Comparison of ENCODE assay signal across 1 cellular context in the genomic region with DNA sequence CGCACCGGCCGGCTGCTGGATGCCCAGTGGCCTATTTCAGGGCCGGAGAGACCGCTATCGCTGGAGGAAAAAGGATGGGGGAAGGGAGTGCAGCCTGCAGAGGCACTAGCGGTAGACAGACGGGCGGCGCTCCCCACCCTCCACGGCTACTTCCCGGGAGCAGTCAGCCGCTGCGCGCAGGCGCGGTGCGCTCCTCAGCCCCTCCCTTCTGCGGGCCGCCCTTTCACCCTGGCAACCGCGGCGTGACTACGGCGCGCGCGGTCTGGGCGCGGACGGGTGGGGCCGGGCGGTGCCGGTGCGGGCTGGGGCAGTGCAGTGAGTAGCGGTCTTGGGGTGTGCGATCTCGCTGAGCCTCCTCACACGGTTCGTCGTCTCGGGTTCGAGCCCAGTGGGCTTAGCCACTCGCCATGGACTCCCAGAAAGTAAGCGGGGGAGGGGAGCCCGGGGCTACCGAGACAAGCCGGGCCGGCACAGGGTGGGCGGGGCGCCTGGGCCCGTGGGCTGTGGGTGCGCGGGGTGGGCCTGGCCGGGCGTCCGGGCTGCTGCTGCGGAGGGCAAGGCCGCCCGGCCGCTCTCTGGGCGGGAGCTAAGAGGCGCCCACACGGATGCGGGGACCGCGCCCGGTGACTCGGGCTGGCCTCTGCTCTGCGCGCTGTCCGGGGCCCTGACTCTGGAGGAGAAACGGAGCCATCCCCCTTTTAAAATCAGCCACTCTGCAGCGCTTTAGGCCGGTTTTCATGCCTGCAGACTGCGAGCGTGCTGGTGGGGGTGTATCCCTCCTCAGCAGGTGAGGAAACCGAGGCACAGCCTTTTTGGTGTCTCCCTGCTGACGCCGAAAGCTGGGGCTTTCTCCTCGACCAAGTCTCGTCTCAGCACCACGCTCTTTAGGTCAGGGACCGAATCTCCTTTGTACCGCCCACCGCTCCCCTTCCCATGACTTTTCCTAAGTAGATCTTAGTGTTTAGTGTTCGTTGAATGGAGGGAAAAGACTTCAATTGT.
TF ChIP-seq lines count a peak whose summit lies in the region.

A gene (plus strand): TSS at position 221 of the 999 bp plus-strand sequence. CDS start 187 bp downstream, at position 408.

TF ChIP-seq in HepG2, 621 proteins besides CTCF, POLR2A, EP300 and RAD21 (continued from another document):
- TF ChIP-seq, protein P1, sequence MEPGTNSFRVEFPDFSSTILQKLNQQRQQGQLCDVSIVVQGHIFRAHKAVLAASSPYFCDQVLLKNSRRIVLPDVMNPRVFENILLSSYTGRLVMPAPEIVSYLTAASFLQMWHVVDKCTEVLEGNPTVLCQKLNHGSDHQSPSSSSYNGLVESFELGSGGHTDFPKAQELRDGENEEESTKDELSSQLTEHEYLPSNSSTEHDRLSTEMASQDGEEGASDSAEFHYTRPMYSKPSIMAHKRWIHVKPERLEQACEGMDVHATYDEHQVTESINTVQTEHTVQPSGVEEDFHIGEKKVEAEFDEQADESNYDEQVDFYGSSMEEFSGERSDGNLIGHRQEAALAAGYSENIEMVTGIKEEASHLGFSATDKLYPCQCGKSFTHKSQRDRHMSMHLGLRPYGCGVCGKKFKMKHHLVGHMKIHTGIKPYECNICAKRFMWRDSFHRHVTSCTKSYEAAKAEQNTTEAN (CRISPR knock-in tag; conservative IDR thresholded peaks at IDR 0.05) = 0 out of 2 replicates have a peak, but pooled peaks have one; percentile 42
- TF ChIP-seq, protein P2, sequence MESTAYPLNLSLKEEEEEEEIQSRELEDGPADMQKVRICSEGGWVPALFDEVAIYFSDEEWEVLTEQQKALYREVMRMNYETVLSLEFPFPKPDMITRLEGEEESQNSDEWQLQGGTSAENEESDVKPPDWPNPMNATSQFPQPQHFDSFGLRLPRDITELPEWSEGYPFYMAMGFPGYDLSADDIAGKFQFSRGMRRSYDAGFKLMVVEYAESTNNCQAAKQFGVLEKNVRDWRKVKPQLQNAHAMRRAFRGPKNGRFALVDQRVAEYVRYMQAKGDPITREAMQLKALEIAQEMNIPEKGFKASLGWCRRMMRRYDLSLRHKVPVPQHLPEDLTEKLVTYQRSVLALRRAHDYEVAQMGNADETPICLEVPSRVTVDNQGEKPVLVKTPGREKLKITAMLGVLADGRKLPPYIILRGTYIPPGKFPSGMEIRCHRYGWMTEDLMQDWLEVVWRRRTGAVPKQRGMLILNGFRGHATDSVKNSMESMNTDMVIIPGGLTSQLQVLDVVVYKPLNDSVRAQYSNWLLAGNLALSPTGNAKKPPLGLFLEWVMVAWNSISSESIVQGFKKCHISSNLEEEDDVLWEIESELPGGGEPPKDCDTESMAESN (CRISPR knock-in tag; conservative IDR thresholded peaks at IDR 0.05) = peak; percentile 64
- TF ChIP-seq ARID2 (CRISPR knock-in tag; IDR thresholded peaks at IDR 0.05; ENCODE audit: borderline replicate concordance) = no peak
- TF ChIP-seq ZSCAN9 (CRISPR knock-in tag; IDR thresholded peaks at IDR 0.05; ENCODE audit: borderline replicate concordance) = no peak
- no peak for TF ChIP-seq ZNF468 (CRISPR knock-in tag; IDR thresholded peaks at IDR 0.05)
- TF ChIP-seq ZC3H4 (CRISPR knock-in tag; IDR thresholded peaks at IDR 0.05; ENCODE audit: borderline replicate concordance) = no peak
- TF ChIP-seq, protein P3, sequence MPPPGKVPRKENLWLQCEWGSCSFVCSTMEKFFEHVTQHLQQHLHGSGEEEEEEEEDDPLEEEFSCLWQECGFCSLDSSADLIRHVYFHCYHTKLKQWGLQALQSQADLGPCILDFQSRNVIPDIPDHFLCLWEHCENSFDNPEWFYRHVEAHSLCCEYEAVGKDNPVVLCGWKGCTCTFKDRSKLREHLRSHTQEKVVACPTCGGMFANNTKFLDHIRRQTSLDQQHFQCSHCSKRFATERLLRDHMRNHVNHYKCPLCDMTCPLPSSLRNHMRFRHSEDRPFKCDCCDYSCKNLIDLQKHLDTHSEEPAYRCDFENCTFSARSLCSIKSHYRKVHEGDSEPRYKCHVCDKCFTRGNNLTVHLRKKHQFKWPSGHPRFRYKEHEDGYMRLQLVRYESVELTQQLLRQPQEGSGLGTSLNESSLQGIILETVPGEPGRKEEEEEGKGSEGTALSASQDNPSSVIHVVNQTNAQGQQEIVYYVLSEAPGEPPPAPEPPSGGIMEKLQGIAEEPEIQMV (CRISPR knock-in tag; IDR thresholded peaks at IDR 0.05; ENCODE audit: low read depth) = 0 out of 2 replicates have a peak, but pooled peaks have one; percentile 30
- no peak for TF ChIP-seq ZNF496 (CRISPR knock-in tag; IDR thresholded peaks at IDR 0.05; ENCODE audit: insufficient replicate concordance)
- TF ChIP-seq ZNF292 (CRISPR knock-in tag; IDR thresholded peaks at IDR 0.05; ENCODE audit: borderline replicate concordance, low read depth) = peak; percentile 70; the same call in 1 of the 2 replicates
- 0 out of 2 replicates have a peak, but pooled peaks have one; percentile 57 for TF ChIP-seq ZNF160 (CRISPR knock-in tag; IDR thresholded peaks at IDR 0.05)
- TF ChIP-seq KDM5A (IDR thresholded peaks at IDR 0.05; ENCODE audit: borderline replicate concordance, low read length) = peak; percentile 61; the same call in 1 of the 2 replicates
- no peak for TF ChIP-seq GFI1 (CRISPR knock-in tag; IDR thresholded peaks at IDR 0.05; ENCODE audit: borderline replicate concordance)
- TF ChIP-seq, protein P4, sequence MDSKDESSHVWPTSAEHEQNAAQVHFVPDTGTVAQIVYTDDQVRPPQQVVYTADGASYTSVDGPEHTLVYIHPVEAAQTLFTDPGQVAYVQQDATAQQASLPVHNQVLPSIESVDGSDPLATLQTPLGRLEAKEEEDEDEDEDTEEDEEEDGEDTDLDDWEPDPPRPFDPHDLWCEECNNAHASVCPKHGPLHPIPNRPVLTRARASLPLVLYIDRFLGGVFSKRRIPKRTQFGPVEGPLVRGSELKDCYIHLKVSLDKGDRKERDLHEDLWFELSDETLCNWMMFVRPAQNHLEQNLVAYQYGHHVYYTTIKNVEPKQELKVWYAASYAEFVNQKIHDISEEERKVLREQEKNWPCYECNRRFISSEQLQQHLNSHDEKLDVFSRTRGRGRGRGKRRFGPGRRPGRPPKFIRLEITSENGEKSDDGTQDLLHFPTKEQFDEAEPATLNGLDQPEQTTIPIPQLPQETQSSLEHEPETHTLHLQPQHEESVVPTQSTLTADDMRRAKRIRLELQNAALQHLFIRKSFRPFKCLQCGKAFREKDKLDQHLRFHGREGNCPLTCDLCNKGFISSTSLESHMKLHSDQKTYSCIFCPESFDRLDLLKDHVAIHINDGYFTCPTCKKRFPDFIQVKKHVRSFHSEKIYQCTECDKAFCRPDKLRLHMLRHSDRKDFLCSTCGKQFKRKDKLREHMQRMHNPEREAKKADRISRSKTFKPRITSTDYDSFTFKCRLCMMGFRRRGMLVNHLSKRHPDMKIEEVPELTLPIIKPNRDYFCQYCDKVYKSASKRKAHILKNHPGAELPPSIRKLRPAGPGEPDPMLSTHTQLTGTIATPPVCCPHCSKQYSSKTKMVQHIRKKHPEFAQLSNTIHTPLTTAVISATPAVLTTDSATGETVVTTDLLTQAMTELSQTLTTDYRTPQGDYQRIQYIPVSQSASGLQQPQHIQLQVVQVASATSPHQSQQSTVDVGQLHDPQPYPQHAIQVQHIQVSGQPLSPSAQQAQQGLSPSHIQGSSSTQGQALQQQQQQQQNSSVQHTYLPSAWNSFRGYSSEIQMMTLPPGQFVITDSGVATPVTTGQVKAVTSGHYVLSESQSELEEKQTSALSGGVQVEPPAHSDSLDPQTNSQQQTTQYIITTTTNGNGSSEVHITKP (CRISPR knock-in tag; IDR thresholded peaks at IDR 0.05; ENCODE audit: low read depth) = no peak
- TF ChIP-seq ZFY (CRISPR knock-in tag; IDR thresholded peaks at IDR 0.05) = peak; percentile 83
- TF ChIP-seq, protein P5, sequence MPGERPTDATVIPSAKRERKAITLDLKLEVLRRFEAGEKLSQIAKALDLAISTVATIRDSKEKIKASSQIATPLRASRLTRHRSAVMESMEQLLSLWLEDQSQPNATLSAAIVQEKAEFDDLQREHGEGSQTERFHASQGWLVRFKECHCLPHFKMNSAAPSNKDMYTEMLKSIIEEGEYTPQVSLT (CRISPR knock-in tag; IDR thresholded peaks at IDR 0.05; ENCODE audit: borderline replicate concordance, low read depth) = no peak
- TF ChIP-seq, protein P6, sequence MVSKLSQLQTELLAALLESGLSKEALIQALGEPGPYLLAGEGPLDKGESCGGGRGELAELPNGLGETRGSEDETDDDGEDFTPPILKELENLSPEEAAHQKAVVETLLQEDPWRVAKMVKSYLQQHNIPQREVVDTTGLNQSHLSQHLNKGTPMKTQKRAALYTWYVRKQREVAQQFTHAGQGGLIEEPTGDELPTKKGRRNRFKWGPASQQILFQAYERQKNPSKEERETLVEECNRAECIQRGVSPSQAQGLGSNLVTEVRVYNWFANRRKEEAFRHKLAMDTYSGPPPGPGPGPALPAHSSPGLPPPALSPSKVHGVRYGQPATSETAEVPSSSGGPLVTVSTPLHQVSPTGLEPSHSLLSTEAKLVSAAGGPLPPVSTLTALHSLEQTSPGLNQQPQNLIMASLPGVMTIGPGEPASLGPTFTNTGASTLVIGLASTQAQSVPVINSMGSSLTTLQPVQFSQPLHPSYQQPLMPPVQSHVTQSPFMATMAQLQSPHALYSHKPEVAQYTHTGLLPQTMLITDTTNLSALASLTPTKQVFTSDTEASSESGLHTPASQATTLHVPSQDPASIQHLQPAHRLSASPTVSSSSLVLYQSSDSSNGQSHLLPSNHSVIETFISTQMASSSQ (IDR thresholded peaks at IDR 0.05; ENCODE audit: low read depth) = no peak
- TF ChIP-seq, protein P6 (CRISPR knock-in tag; IDR thresholded peaks at IDR 0.05; ENCODE audit: borderline replicate concordance) = peak; percentile 61; the same call in 1 of the 2 replicates
- 0 out of 2 replicates have a peak, but pooled peaks have one; percentile 32 for TF ChIP-seq GTF3A (CRISPR knock-in tag; conservative IDR thresholded peaks at IDR 0.05)
TF ChIP-seq in HepG2: peak in this region for 219.
